Comparison of ENCODE assay signal across 1 cellular context in genomic region chr19:32870981-32871451, GRCh38.
TF ChIP-seq lines count a peak whose summit lies in the region.

No MANE protein-coding gene starts in this region.

TF ChIP-seq in K562, 482 proteins besides CTCF, POLR2A, EP300 and RAD21 (continued from another document):
- TF ChIP-seq ZNF518B (CRISPR knock-in tag; IDR thresholded peaks at IDR 0.05) (no peak), CXXC5 (CRISPR knock-in tag; IDR thresholded peaks at IDR 0.05) (no peak), ZNF586 (CRISPR knock-in tag; conservative IDR thresholded peaks at IDR 0.05) (no peak), THRAP3 (IDR thresholded peaks at IDR 0.05; ENCODE audit: borderline replicate concordance) (no peak), REST (CRISPR knock-in tag; IDR thresholded peaks at IDR 0.05; ENCODE audit: low read depth) (no peak), ZNF217 (CRISPR knock-in tag; IDR thresholded peaks at IDR 0.05) (no peak), ZNF668 (CRISPR knock-in tag; IDR thresholded peaks at IDR 0.05) (no peak), ZFP1 (CRISPR knock-in tag; IDR thresholded peaks at IDR 0.05) (no peak), HSF4 (CRISPR knock-in tag; IDR thresholded peaks at IDR 0.05; ENCODE audit: borderline replicate concordance) (no peak), GATAD2B (IDR thresholded peaks at IDR 0.05; ENCODE audit: borderline replicate concordance) (no peak), CEBPZ (IDR thresholded peaks at IDR 0.05; ENCODE audit: borderline replicate concordance, low read depth, low read length) (no peak), KLF13 (tag; IDR thresholded peaks at IDR 0.05; ENCODE audit: borderline replicate concordance, low read depth) (no peak)
TF ChIP-seq in K562: peak in this region for 0.
